8 cellular contexts compared by ENCODE assay signal in the genomic region with DNA sequence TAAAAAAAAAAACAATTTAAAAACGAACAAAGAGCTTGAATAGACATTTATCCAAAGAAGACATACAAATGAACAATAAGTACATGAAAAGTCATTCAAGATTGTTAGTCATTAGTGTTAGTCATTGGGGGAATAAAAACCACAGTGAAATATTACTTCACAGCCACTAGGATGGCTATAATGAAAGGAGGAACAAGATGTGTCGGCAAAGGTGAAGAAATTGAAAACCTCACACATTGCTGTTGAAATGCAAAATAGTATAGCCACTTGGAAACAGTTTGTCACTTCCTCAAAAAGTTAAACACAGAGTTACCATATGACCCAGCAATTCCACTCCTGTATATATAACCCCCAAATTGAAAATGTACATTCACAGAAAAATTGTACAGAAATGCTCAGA. TPM values are rescaled to one million over a fixed set of nuclear protein-coding genes. Genes with fewer than 3 reads are reported as not detected.
DNase-seq lines count a peak whose midpoint lies in the region; ATAC-seq and TF ChIP-seq lines count a peak whose summit lies in the region.

No MANE protein-coding gene starts in this region.

- H3K4me3 ChIP-seq in choroid plexus epithelial cell (ENCODE audit: low read depth, low read length) = no peak overlapping the region
- no peak overlapping the region for H3K4me3 ChIP-seq in smooth muscle cell

- no peaks in the 10 kb centered on the region for H3K4me1 Mint-ChIP-seq in endothelial cell (ENCODE audit: unreplicated experiment)

- H3K27me3 ChIP-seq in smooth muscle cell (ENCODE audit: low read depth) = no peaks in the 10 kb centered on the region

- peak; percentile 91 for ATAC-seq in GM21423 (IDR thresholded peaks at IDR 0.05; ENCODE audit: unreplicated experiment)
- ATAC-seq in HG03565 (IDR thresholded peaks at IDR 0.05; ENCODE audit: unreplicated experiment) = peak; percentile 93

- peak; percentile 3 for DNase-seq in GM04504 (ENCODE audit: low read depth)
- DNase-seq in choroid plexus epithelial cell (ENCODE audit: low read depth) = peak; percentile 47
- no peak for DNase-seq in smooth muscle cell (lab: John Stamatoyannopoulos, UW; ENCODE audit: unreplicated experiment)
- no peak for DNase-seq in endothelial cell (ENCODE audit: low spot score)
- DNase-seq in NCI-H2196 (lab: John Stamatoyannopoulos, UW; ENCODE audit: unreplicated experiment) = no peak
- no peak for DNase-seq in activated CD4-positive, alpha-beta T cell treated with anti-CD3 and anti-CD28 coated beads for 4 hours

- no peaks in the 10 kb centered on the region for H3K9me3 ChIP-seq in smooth muscle cell (replicated peaks; ENCODE audit: low read depth)

- H3K36me3 ChIP-seq in smooth muscle cell (ENCODE audit: low read depth) = no peaks in the 10 kb centered on the region

- no peaks in the 10 kb centered on the region for H3K79me2 ChIP-seq in smooth muscle cell (ENCODE audit: low read depth)

- TF ChIP-seq CTCF in choroid plexus epithelial cell (conservative IDR thresholded peaks at IDR 0.05; ENCODE audit: low read depth, low read length) (no peak), smooth muscle cell (IDR thresholded peaks at IDR 0.05; ENCODE audit: borderline replicate concordance, insufficient read depth, poor library complexity, severe bottlenecking) (no peak), endothelial cell (IDR thresholded peaks at IDR 0.05; ENCODE audit: unreplicated experiment) (no peak)

- no peak overlapping the region for H3K27ac Mint-ChIP-seq in endothelial cell (ENCODE audit: unreplicated experiment)

- WGBS in smooth muscle cell (ENCODE audit: low lambda C conversion rate) = 74% methylated on average over 2 of the region's 2 CpGs

- no peak overlapping the region for H3K9ac ChIP-seq in smooth muscle cell (ENCODE audit: low read depth)

- H3K36me3 Mint-ChIP-seq in endothelial cell (ENCODE audit: low read depth, unreplicated experiment) = peaks cover 5% of the 10 kb centered on the region

- no peak overlapping the region for H3K4me3 Mint-ChIP-seq in endothelial cell (ENCODE audit: unreplicated experiment)

- H3K4me1 ChIP-seq in smooth muscle cell (ENCODE audit: low read depth) = no peaks in the 10 kb centered on the region

- H4K20me1 ChIP-seq in smooth muscle cell (ENCODE audit: low read depth) = no peaks in the 10 kb centered on the region

- H3K4me2 ChIP-seq in smooth muscle cell = no peak overlapping the region

- H3K27ac ChIP-seq in smooth muscle cell (ENCODE audit: low read depth) = no peak overlapping the region

- H3F3A ChIP-seq in smooth muscle cell (ENCODE audit: low read depth) = no peaks in the 10 kb centered on the region

- H3K9me3 Mint-ChIP-seq in endothelial cell (ENCODE audit: unreplicated experiment) = no peaks in the 10 kb centered on the region

- no peak overlapping the region for H2AFZ ChIP-seq in smooth muscle cell (ENCODE audit: low read depth)

- no peaks in the 10 kb centered on the region for H3K27me3 Mint-ChIP-seq in endothelial cell (ENCODE audit: unreplicated experiment)

RNA-seq across cellular contexts. Expression of gene SLC39A8, which starts 45.2 kb away (rescaled TPM):
- total RNA-seq in smooth muscle cell (16.1 and 16.2 TPM in 2 replicates), endothelial cell (ENCODE audit: unreplicated experiment) (211 TPM)
- 3.7 and 10.0 TPM in 2 replicates for polyA plus RNA-seq in smooth muscle cell

Comparison
In these comparisons a context has a peak if more than half of its experiments do, and no peak if none do; other contexts are left out.
1. DNase-seq: peak in GM04504 (single experiment) and choroid plexus epithelial cell (single experiment); none in smooth muscle cell (single experiment), endothelial cell (single experiment), NCI-H2196 (single experiment) and activated CD4-positive, alpha-beta T cell treated with anti-CD3 and anti-CD28 coated beads for 4 hours (0 of 2).
2. RNA of gene SLC39A8, which starts 45.2 kb away (total RNA-seq): 211 TPM in endothelial cell (single experiment); 16.1 to 16.2 TPM in smooth muscle cell; every median in the first group is over 10 times any median in the second.